Comparison of ENCODE assay signal across 8 cellular contexts in genomic region chr14:64501326-64502171, GRCh38. TPM values are rescaled to one million over a fixed set of nuclear protein-coding genes. Genes with fewer than 3 reads are reported as not detected.
DNase-seq lines count a peak whose midpoint lies in the region; ATAC-seq and TF ChIP-seq lines count a peak whose summit lies in the region.

No MANE protein-coding gene starts in this region.

- 37 to 45% methylated on average over 8 of the region's 8 CpGs for WGBS in testis, 2 donors

- DNase-seq in NCI-H2227 (lab: John Stamatoyannopoulos, UW; ENCODE audit: unreplicated experiment) (peak; percentile 35), NCI-H2227 treated with DMSO at 0.1 percent for 48 hours (lab: John Stamatoyannopoulos, UW) (no peak), NCI-H69 (lab: John Stamatoyannopoulos, UW) (peak; percentile 91), brain microvascular endothelial cell (peak; percentile 22), left lobe of liver (ENCODE audit: low spot score) (peak; percentile 81), testis (peak; percentile 24)
- DNase-seq in stimulated activated CD4-positive, alpha-beta T cell treated with anti-CD3 and anti-CD28 coated beads, Interleukin-2, amount 100 ng/mL, for 48 hours: no peak

- H3K4me1 ChIP-seq in testis: peaks cover 28% of the 10 kb centered on the region

- no peaks in the 10 kb centered on the region for H3K27me3 ChIP-seq in brain microvascular endothelial cell (replicated peaks)
- H3K27me3 ChIP-seq in testis: no peaks in the 10 kb centered on the region

- H3K27ac ChIP-seq in brain microvascular endothelial cell (no peak overlapping the region), testis (peak overlapping the region; percentile 99 to 100)

- no peak for TF ChIP-seq POLR2A in testis (IDR thresholded peaks at IDR 0.05)

- no peaks in the 10 kb centered on the region for H3K9me3 ChIP-seq in testis

- ATAC-seq in left lobe of liver (peak; percentile 29), HG02588 (IDR thresholded peaks at IDR 0.05; ENCODE audit: unreplicated experiment) (no peak)

- in situ Hi-C loops in brain microvascular endothelial cell (cut with HindIII; ENCODE audit: low pct_ligation_motif_present, low sequenced_read_pairs): no loop called here

- no peaks in the 10 kb centered on the region for H3K36me3 ChIP-seq in brain microvascular endothelial cell (replicated peaks)
- no peaks in the 10 kb centered on the region for H3K36me3 ChIP-seq in testis (ENCODE audit: low read depth, missing control alignments)

- peak overlapping the region; percentile 18 for H3K4me3 ChIP-seq in brain microvascular endothelial cell (ENCODE audit: low read depth, low read length)
- H3K4me3 ChIP-seq in testis: no peak overlapping the region

- intact Hi-C loops in testis (cut with DNase I; ENCODE audit: low total_unique reads): no loop called here

- no peak for TF ChIP-seq CTCF in brain microvascular endothelial cell (IDR thresholded peaks at IDR 0.05; ENCODE audit: low read depth, low read length, missing control alignments)
- TF ChIP-seq CTCF in testis (IDR thresholded peaks at IDR 0.05): no peak

RNA-seq across cellular contexts. Expression of gene ZBTB25, which starts 2.1 kb away (rescaled TPM):
- total RNA-seq in left lobe of liver: 5.7 TPM
- total RNA-seq in testis: 10 to 100 TPM; 20.6 to 21.3 TPM
- 13.3 TPM for polyA plus RNA-seq in testis (ENCODE audit: insufficient read depth, low read depth, low replicate concordance)

RNA-seq across cellular contexts. Expression of gene ZBTB1, which starts 3.0 kb away (rescaled TPM):
- 12.1 TPM for total RNA-seq in left lobe of liver
- 10 to 100 TPM; 33.2 to 34.7 TPM for total RNA-seq in testis
- polyA plus RNA-seq in testis (ENCODE audit: insufficient read depth, low read depth, low replicate concordance): 20.8 TPM

RNA-seq across cellular contexts. Expression of gene AKAP5, which starts 36.2 kb away (rescaled TPM):
- total RNA-seq in left lobe of liver (0.45 TPM), testis (under 1 TPM; 0.50 to 0.63 TPM)
- polyA plus RNA-seq in testis (ENCODE audit: insufficient read depth, low read depth, low replicate concordance): 0.29 TPM

RNA-seq across cellular contexts. Expression of gene HSPA2, which starts 39.0 kb away (rescaled TPM):
- total RNA-seq in left lobe of liver (1.3 TPM), testis (100 to 1,000 TPM; 134 to 160 TPM)
- 389 TPM for polyA plus RNA-seq in testis (ENCODE audit: insufficient read depth, low read depth, low replicate concordance)

RNA-seq across cellular contexts. Expression of gene PPP1R36, which starts 48.2 kb away (rescaled TPM):
- 0.18 TPM for total RNA-seq in left lobe of liver
- total RNA-seq in testis: 10 to 100 TPM; 22.4 to 38.5 TPM
- polyA plus RNA-seq in testis (ENCODE audit: insufficient read depth, low read depth, low replicate concordance): 108 TPM

Comparison
In these comparisons a context has a peak if more than half of its experiments do, and no peak if none do; other contexts are left out.
1. DNase-seq: peak in NCI-H2227 (single experiment), NCI-H69 (single experiment), brain microvascular endothelial cell (single experiment), left lobe of liver (single experiment) and testis (single experiment); none in NCI-H2227 treated with DMSO at 0.1 percent for 48 hours (single experiment) and stimulated activated CD4-positive, alpha-beta T cell treated with anti-CD3 and anti-CD28 coated beads, Interleukin-2, amount 100 ng/mL, for 48 hours (0 of 2).